18 cellular contexts compared by ENCODE assay signal in genomic region chr14:72457641-72458040, GRCh38.
A peak's percentile ranks its signal among the peaks of the same experiment; 100 is the strongest.
DNase-seq lines count a peak whose midpoint lies in the region; ATAC-seq lines count a peak whose summit lies in the region.
"Had no signal": no experiment of that assay in that cellular context is flagged by ENCODE, and none has a peak within 500 bp of the region (broad histone marks: within the 10 kb centered on the region; RNA-seq: fewer than 3 reads in every experiment).

No MANE protein-coding gene starts in this region.

- no peaks in the 10 kb centered on the region for H3K36me3 ChIP-seq in adipocyte (ENCODE audit: control insufficient read depth, insufficient read depth, low read length, severe bottlenecking)
- H3K36me3 ChIP-seq: gastroesophageal sphincter had no signal

- peaks cover 3% of the 10 kb centered on the region for H3K9me3 ChIP-seq in adipocyte (ENCODE audit: control insufficient read depth, low read length)
- H3K9me3 ChIP-seq: gastroesophageal sphincter had no signal

- no peak for ATAC-seq in HG03095 (IDR thresholded peaks at IDR 0.05; ENCODE audit: unreplicated experiment)
- ATAC-seq: gastroesophageal sphincter, right cardiac atrium had no signal

- no peak overlapping the region for H3K4me3 ChIP-seq in adipocyte (ENCODE audit: low read length)
- H3K4me3 ChIP-seq: gastroesophageal sphincter had no signal

- peaks cover 32% of the 10 kb centered on the region for H3K27me3 ChIP-seq in adipocyte (replicated peaks; ENCODE audit: control insufficient read depth, insufficient read depth, low read length)
- H3K27me3 ChIP-seq: gastroesophageal sphincter had no signal

- peak; percentile 64 for DNase-seq in A172 (ENCODE audit: low spot score)
- DNase-seq in H4 (ENCODE audit: low spot score), result peak; percentile 19
- peak; percentile 37 for DNase-seq in adipocyte (ENCODE audit: low read depth)
- peak; percentile 87 for DNase-seq in hepatic stellate cell (ENCODE audit: low spot score)
- DNase-seq in NOMO-1 (lab: John Stamatoyannopoulos, UW; ENCODE audit: unreplicated experiment in 2 of 2), result no peak
- DNase-seq in stimulated activated CD4-positive, alpha-beta T cell treated with anti-CD3 and anti-CD28 coated beads, Interleukin-4, amount 100 ng/mL, for 24 hours, result no peak
- DNase-seq in DMS 273 (lab: John Stamatoyannopoulos, UW; ENCODE audit: unreplicated experiment), result no peak
- DNase-seq: activated CD4-positive, alpha-beta T cell treated with anti-CD3 and anti-CD28 coated beads, Interleukin-2, amount 10 ng/mL, durations not matched to agents 24 days and 14 days; endodermal cell; NCI-H1105 treated with DMSO at 0.1 percent for 48 hours; NCI-H2227 treated with DMSO at 0.1 percent for 48 hours; NK-92 treated with Interleukin-12 subunit alpha and Interleukin-12 subunit beta, amount 100 ng/mL, for 24 hours; right cardiac atrium; SIG-M5; stimulated activated CD4-positive, alpha-beta T cell treated with anti-CD3 and anti-CD28 coated beads, Interleukin-4, amount 100 ng/mL, for 1 hour had no signal

- H3K9ac ChIP-seq in adipocyte (ENCODE audit: low read length), result no peak overlapping the region
- H3K9ac ChIP-seq: KMS-11 had no signal

- H3K4me1 ChIP-seq in adipocyte (ENCODE audit: control insufficient read depth, insufficient read depth, low read length), result no peaks in the 10 kb centered on the region
- H3K4me1 ChIP-seq: gastroesophageal sphincter had no signal

Comparison
In these comparisons a context has a peak if more than half of its experiments do, and no peak if none do; other contexts are left out.
1. DNase-seq: peak in A172 (single experiment), H4 (single experiment), adipocyte (single experiment) and hepatic stellate cell (single experiment); none in NOMO-1 (0 of 2), stimulated activated CD4-positive, alpha-beta T cell treated with anti-CD3 and anti-CD28 coated beads, Interleukin-4, amount 100 ng/mL, for 24 hours (single experiment) and DMS 273 (single experiment).